ENCODE assay signal across 10 cellular contexts in genomic region chr5:172886974-172887491, GRCh38. TPM values are rescaled to one million over a fixed set of nuclear protein-coding genes. Genes with fewer than 3 reads are reported as not detected.
DNase-seq lines count a peak whose midpoint lies in the region; ATAC-seq, FAIRE-seq and TF ChIP-seq lines count a peak whose summit lies in the region.
"Had no signal": no experiment of that assay in that cellular context is flagged by ENCODE, and none has a peak within 500 bp of the region (broad histone marks: within the 10 kb centered on the region; RNA-seq: fewer than 3 reads in every experiment).

No MANE protein-coding gene starts in this region.

- H3K4me3 Mint-ChIP-seq in activated naive CD8-positive, alpha-beta T cell treated with anti-CD3 and anti-CD28 coated beads, Interleukin-2, amount 50 U/mL, for 24 hours = no peak overlapping the region

- intact Hi-C loops in K562 (cut with micrococcal nuclease) (no loop called here), right cardiac atrium (cut with DNase I) (no loop called here)

- TF ChIP-seq RAD21 in K562 (CRISPR knock-in tag; conservative IDR thresholded peaks at IDR 0.05 in 1 of 2, IDR thresholded peaks at IDR 0.05 in 1 of 2) = no peak

- H3K79me2 ChIP-seq in K562 (ENCODE audit: control insufficient read depth, insufficient read depth, low read length) = no peaks in the 10 kb centered on the region

- DNase-seq in GM04503 (ENCODE audit: low read depth) = peak; percentile 96
- DNase-seq in K562 (ENCODE audit: extremely low read depth in 1 of 4, low spot score in 3 of 4) = no peak
- peak; percentile 78 to 85 (median 83) for DNase-seq in right cardiac atrium
- DNase-seq in retinal pigment epithelial cell (ENCODE audit: low read depth) = peak; percentile 83
- no peak for DNase-seq in iPS-NIHi11 (ENCODE audit: low spot score)
- DNase-seq in DMS 273 (lab: John Stamatoyannopoulos, UW; ENCODE audit: unreplicated experiment) = no peak
- DNase-seq in activated naive CD8-positive, alpha-beta T cell treated with anti-CD3 and anti-CD28 coated beads, Interleukin-2, amount 50 U/mL, for 24 hours = no peak
- DNase-seq: stimulated activated CD8-positive, alpha-beta memory T cell treated with anti-CD3 and anti-CD28 coated beads, Interleukin-4, amount 100 ng/mL, for 48 hours had no signal

- no TSS peak for BruUV-seq in K562 (replicated peaks; lab: Mats Ljungman, UMichigan)

- no peaks in the 10 kb centered on the region for H3K9me3 Mint-ChIP-seq in activated naive CD8-positive, alpha-beta T cell treated with anti-CD3 and anti-CD28 coated beads, Interleukin-2, amount 50 U/mL, for 24 hours

- no peak overlapping the region for H3K27ac Mint-ChIP-seq in activated naive CD8-positive, alpha-beta T cell treated with anti-CD3 and anti-CD28 coated beads, Interleukin-2, amount 50 U/mL, for 24 hours

- H3K36me3 ChIP-seq in K562 (ENCODE audit: control insufficient read depth, insufficient read depth, low read length) = peaks cover 16% of the 10 kb centered on the region; the same call in 2 of the 3 replicates

- peaks cover 10% of the 10 kb centered on the region for H3K36me3 Mint-ChIP-seq in activated naive CD8-positive, alpha-beta T cell treated with anti-CD3 and anti-CD28 coated beads, Interleukin-2, amount 50 U/mL, for 24 hours (ENCODE audit: low read depth)

- H3K4me3 ChIP-seq in K562 (no peak overlapping the region), right cardiac atrium (ENCODE audit: low read length) (no peak overlapping the region), retinal pigment epithelial cell (ENCODE audit: low read length) (no peak overlapping the region)

- no peak overlapping the region for H2AFZ ChIP-seq in K562 (ENCODE audit: low read depth, low read length)

- no peak overlapping the region for H3K4me2 ChIP-seq in K562 (ENCODE audit: insufficient read depth, low read length)

- no peaks in the 10 kb centered on the region for H3K9me3 ChIP-seq in K562 (replicated peaks; ENCODE audit: control insufficient read depth, insufficient read depth, low read depth, low read length)
- H3K9me3 ChIP-seq in right cardiac atrium (ENCODE audit: control insufficient read depth, low read length) = no peaks in the 10 kb centered on the region

- no peaks in the 10 kb centered on the region for H3K9me1 ChIP-seq in K562 (ENCODE audit: control insufficient read depth, insufficient read depth, low read length)

- POLR2A ChIA-PET in K562 (lab: Yijun Ruan, JAX) = interaction anchor here (0.6 kb wide), 1 partner anchor 17 kb away, joined by 3 read pairs; no protein-coding TSS in a partner anchor

- H3K27ac ChIP-seq in K562 (ENCODE audit: extremely low read depth, low read depth, low read length) = no peak overlapping the region
- H3K27ac ChIP-seq in right cardiac atrium (ENCODE audit: low read length) = peak overlapping the region; percentile 71

- H3K27me3 ChIP-seq in K562 (ENCODE audit: control insufficient read depth in 2 of 2, insufficient read depth in 2 of 2, low read length in 2 of 2) (no peaks in the 10 kb centered on the region), right cardiac atrium (ENCODE audit: control insufficient read depth, insufficient read depth) (no peaks in the 10 kb centered on the region)

- no peak for TF ChIP-seq EP300 in K562 (IDR thresholded peaks at IDR 0.05; ENCODE audit: low read length)

- H3K9ac ChIP-seq in K562 (ENCODE audit: insufficient read depth in 1 of 2, low read depth in 2 of 2, low read length in 2 of 2) = no peak overlapping the region

- no peaks in the 10 kb centered on the region for H3K27me3 Mint-ChIP-seq in activated naive CD8-positive, alpha-beta T cell treated with anti-CD3 and anti-CD28 coated beads, Interleukin-2, amount 50 U/mL, for 24 hours

- H3K4me1 ChIP-seq in K562 (replicated peaks in 1 of 2; ENCODE audit: control insufficient read depth in 2 of 2, insufficient read depth in 2 of 2, low read length in 2 of 2) (peaks cover under 1 to 6% of the 10 kb centered on the region in 2 experiments; a peak in 4 of 5 replicates), right cardiac atrium (ENCODE audit: control insufficient read depth, insufficient read depth, low read length) (peaks cover 14% of the 10 kb centered on the region)

- peaks cover 11% of the 10 kb centered on the region for H3K4me1 Mint-ChIP-seq in activated naive CD8-positive, alpha-beta T cell treated with anti-CD3 and anti-CD28 coated beads, Interleukin-2, amount 50 U/mL, for 24 hours

- FAIRE-seq in K562 (lab: Jason Lieb, UNC) = no peak
- FAIRE-seq: TTC549 had no signal

- ATAC-seq in K562 (no peak), right cardiac atrium (peak; percentile 53 to 73), GM21529 (IDR thresholded peaks at IDR 0.05; ENCODE audit: unreplicated experiment) (no peak)
- ATAC-seq in activated naive CD8-positive, alpha-beta T cell treated with anti-CD3 and anti-CD28 coated beads, Interleukin-2, amount 50 U/mL, for 24 hours = no peak

- H4K20me1 ChIP-seq in K562 (replicated peaks; ENCODE audit: control insufficient read depth, insufficient read depth, low read length) = no peaks in the 10 kb centered on the region

- TF ChIP-seq CTCF in K562 (IDR thresholded peaks at IDR 0.05 in 2 of 3, conservative IDR thresholded peaks at IDR 0.05 in 1 of 3; ENCODE audit: insufficient read depth in 2 of 3, low read depth in 1 of 3, low read length in 3 of 3) (no peak), retinal pigment epithelial cell (conservative IDR thresholded peaks at IDR 0.05; ENCODE audit: low read depth, low read length) (no peak)

- CTCF ChIA-PET in K562 (lab: Yijun Ruan, JAX; ENCODE audit: low intra/inter-chr PET ratio) = no interaction called here

- TF ChIP-seq POLR2A in K562 (conservative IDR thresholded peaks at IDR 0.05) = no peak

- in situ Hi-C loops in K562 (cut with MboI) = no loop called here

- 76% methylated on average over 17 of the region's 17 CpGs for WGBS in K562 (ENCODE audit: insufficient coverage, low coverage, missing lambda C conversion rate)
- 54% methylated on average over 17 of the region's 17 CpGs for WGBS in right cardiac atrium

TF ChIP-seq in K562, 482 proteins besides CTCF, POLR2A, EP300 and RAD21:
- no peak for TF ChIP-seq ZNF41 (CRISPR knock-in tag; conservative IDR thresholded peaks at IDR 0.05)
- 0 out of 2 replicates have a peak, but pooled peaks have one; percentile 12 for TF ChIP-seq CEBPG (CRISPR knock-in tag; IDR thresholded peaks at IDR 0.05)
- TF ChIP-seq CEBPG (tag; conservative IDR thresholded peaks at IDR 0.05 in 1 of 2, IDR thresholded peaks at IDR 0.05 in 1 of 2) = peak in 1 of 2 experiments; percentile 67; a peak in 2 of 4 replicates
- peak; percentile 22; the same call in 1 of the 2 replicates for TF ChIP-seq CEBPB (tag; IDR thresholded peaks at IDR 0.05)
- no peak for TF ChIP-seq E2F4 (CRISPR knock-in tag; IDR thresholded peaks at IDR 0.05; ENCODE audit: low read depth)

RNA-seq across cellular contexts. Expression of gene ERGIC1, which starts 53.0 kb away (rescaled TPM):
- 94.3 and 160 TPM in 2 replicates for total RNA-seq in K562 (2011; cell fraction: chromatin; rRNA removed; ENCODE audit: low replicate concordance)
- total RNA-seq in K562 (2011; cell fraction: nucleolus; rRNA removed) = 81.7 and 85.4 TPM in 2 replicates
- 98.5 and 147 TPM in 2 replicates for total RNA-seq in K562 (2011; cell fraction: nucleoplasm; rRNA removed)
- total RNA-seq in K562 (2014; rRNA removed) (20.9 and 38.1 TPM in 2 replicates), K562 (2014; rRNA removed; fragmentation: Illumina TruSeq; extraction: Trizol) (33.5 and 38.8 TPM in 2 replicates), K562 (2015; rRNA removed; fragmentation: Illumina TruSeq; extraction: Trizol) (41.9 and 42.5 TPM in 2 replicates), K562 (2021) (48.0 and 51.3 TPM in 2 replicates), right cardiac atrium (10 to 100 TPM; 75.7 to 96.8 (median 86.9) TPM)
- polyA plus RNA-seq in K562 (2011; rRNA removed) (36.4 and 39.2 TPM in 2 replicates), K562 (2014; fragmentation: Illumina TruSeq; extraction: Trizol) (58.0 and 68.4 TPM in 2 replicates), K562 (2014; fragmentation: Nextera tagmentation; extraction: Ambion mirVana) (10 to 100 TPM in 1 of 2 experiments, 1 to 10 TPM in 1; 5.5 to 11.7 TPM), K562 (2014; rRNA removed) (32.9 and 45.5 TPM in 2 replicates), right cardiac atrium (73.1 TPM)
- polyA plus RNA-seq in K562 (2011; cell fraction: cytosol; rRNA removed) = 59.9 and 75.2 TPM in 2 replicates
- 37.4 and 51.3 TPM in 2 replicates for polyA plus RNA-seq in K562 (2011; cell fraction: nucleus; rRNA removed)
- polyA plus RNA-seq in K562 (2012) = 49.8 and 50.4 TPM in 2 replicates
- polyA minus RNA-seq in K562 (2011; rRNA and poly(A)+ RNA removed) = 42.0 and 52.9 TPM in 2 replicates
- polyA minus RNA-seq in K562 (2011; cell fraction: cytosol; rRNA and poly(A)+ RNA removed) = 26.8 and 27.7 TPM in 2 replicates
- 19.5 and 22.5 TPM in 2 replicates for polyA minus RNA-seq in K562 (2011; cell fraction: nucleus; rRNA and poly(A)+ RNA removed)

Comparison
In these comparisons a context has a peak if more than half of its experiments do, and no peak if none do; other contexts are left out.
1. DNase-seq: peak in GM04503 (single experiment), right cardiac atrium (3 of 3) and retinal pigment epithelial cell (single experiment); none in K562 (0 of 4), iPS-NIHi11 (single experiment), DMS 273 (single experiment) and activated naive CD8-positive, alpha-beta T cell treated with anti-CD3 and anti-CD28 coated beads, Interleukin-2, amount 50 U/mL, for 24 hours (single experiment).
2. ATAC-seq: peak in right cardiac atrium (2 of 2); none in K562 (single experiment), GM21529 (single experiment) and activated naive CD8-positive, alpha-beta T cell treated with anti-CD3 and anti-CD28 coated beads, Interleukin-2, amount 50 U/mL, for 24 hours (single experiment).